Comparison of ENCODE assay signal across 17 cellular contexts in the genomic region with DNA sequence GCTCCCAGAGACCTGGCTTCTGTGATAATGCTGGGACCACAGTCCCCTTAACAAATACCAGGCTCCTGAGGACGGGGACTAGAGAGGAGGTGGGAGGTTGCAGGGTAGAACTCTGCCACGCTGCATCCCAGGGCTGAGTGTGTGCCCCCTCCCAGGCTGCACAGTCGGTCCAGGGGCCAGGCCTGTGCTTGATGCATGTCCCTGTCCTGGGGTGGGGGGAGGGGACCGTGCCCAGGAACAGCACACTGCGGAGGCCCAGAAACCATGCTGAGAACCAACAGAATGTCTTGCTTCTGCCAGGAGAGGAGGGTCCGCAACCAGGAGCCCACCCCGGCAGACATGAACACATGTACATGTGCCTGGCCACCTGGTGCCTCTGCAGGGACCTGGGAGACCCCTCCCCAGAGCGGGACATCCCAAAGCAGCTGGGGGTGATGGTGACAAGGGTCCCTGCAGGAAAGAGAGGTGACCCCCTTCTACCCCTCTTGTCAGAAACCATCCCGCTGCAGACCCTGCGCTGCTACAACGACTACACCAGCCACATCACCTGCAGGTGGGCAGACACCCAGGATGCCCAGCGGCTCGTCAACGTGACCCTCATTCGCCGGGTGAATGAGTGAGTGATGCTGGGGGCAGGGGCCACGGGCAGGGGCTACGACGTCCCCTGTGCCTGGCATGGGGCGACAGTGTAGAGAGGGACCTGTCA. TPM values are rescaled to one million over a fixed set of nuclear protein-coding genes. Genes with fewer than 3 reads are reported as not detected.
A peak's percentile ranks its signal among the peaks of the same experiment; 100 is the strongest.
DNase-seq lines count a peak whose midpoint lies in the region; ATAC-seq and TF ChIP-seq lines count a peak whose summit lies in the region.
"Had no signal": no experiment of that assay in that cellular context is flagged by ENCODE, and none has a peak within 500 bp of the region (broad histone marks: within the 10 kb centered on the region; RNA-seq: fewer than 3 reads in every experiment).

No MANE protein-coding gene starts in this region.

- H3K27ac ChIP-seq in PC-9 (no peak overlapping the region), MM.1S (ENCODE audit: low read length) (no peak overlapping the region)
- no peak overlapping the region for H3K27ac ChIP-seq in naive thymus-derived CD4-positive, alpha-beta T cell (ENCODE audit: low read depth, low read length)

- DNase-seq in CD14-positive monocyte (ENCODE audit: low spot score) (no peak), PC-9 (no peak), MM.1S (no peak), type B pancreatic cell (ENCODE audit: extremely low spot score, unreplicated experiment) (no peak)
- no peak for DNase-seq in naive thymus-derived CD4-positive, alpha-beta T cell
- DNase-seq: DMS79, KBM-7, NCI-H1417 treated with DMSO at 0.1 percent for 48 hours, NCI-H187 treated with DMSO at 0.1 percent for 48 hours, NCI-H524, NCI-H82, RPMI8226, SHP77 treated with DMSO at 0.1 percent for 48 hours, SK-N-SH had no signal

- H3K27ac Mint-ChIP-seq in CD14-positive monocyte: peak overlapping the region in 6 of 7 donors; percentile 33 to 97 (median 76)
- H3K27ac Mint-ChIP-seq in nephron: peak overlapping the region; percentile 53 to 71 (median 68)
- H3K27ac Mint-ChIP-seq in stimulated activated memory B cell treated with anti-CD40 and anti-IgM and Interleukin-4, amounts not matched to agents 10 μg/mL and 1 μg/mL and 100 μg/mL, for 72 hours: peak overlapping the region; percentile 87
- no peak overlapping the region for H3K27ac Mint-ChIP-seq in naive thymus-derived CD4-positive, alpha-beta T cell
- H3K27ac Mint-ChIP-seq in type B pancreatic cell: no peak overlapping the region

- H3F3A ChIP-seq in PC-9 (ENCODE audit: insufficient read depth, low read depth): peaks cover 8% of the 10 kb centered on the region; the same call in 1 of the 2 replicates
- no peaks in the 10 kb centered on the region for H3F3A ChIP-seq in MM.1S (ENCODE audit: insufficient read depth, low read length)

- no peak overlapping the region for H3K9ac ChIP-seq in MM.1S (ENCODE audit: low read length)
- H3K9ac ChIP-seq: SK-N-SH had no signal

- POLR2A ChIA-PET in PC-9 (lab: Charles Lee; ENCODE audit: unreplicated experiment): no interaction called here
- POLR2A ChIA-PET in naive thymus-derived CD4-positive, alpha-beta T cell (lab: Charles Lee): no interaction called here

- H3K9me3 Mint-ChIP-seq in CD14-positive monocyte (peaks cover 0 to 7% (median 3%) of the 10 kb centered on the region in 7 donors), nephron (no peaks in the 10 kb centered on the region), type B pancreatic cell (no peaks in the 10 kb centered on the region)
- H3K9me3 Mint-ChIP-seq in stimulated activated memory B cell treated with anti-CD40 and anti-IgM and Interleukin-4, amounts not matched to agents 10 μg/mL and 1 μg/mL and 100 μg/mL, for 72 hours: no peaks in the 10 kb centered on the region
- H3K9me3 Mint-ChIP-seq in naive thymus-derived CD4-positive, alpha-beta T cell: peaks cover 0 to 5% (median 0%) of the 10 kb centered on the region in 11 donors

- TF ChIP-seq CTCF in CD14-positive monocyte (IDR thresholded peaks at IDR 0.05) (no peak), PC-9 (conservative IDR thresholded peaks at IDR 0.05) (no peak), nephron (IDR thresholded peaks at IDR 0.05; ENCODE audit: unreplicated experiment in 3 of 3) (no peak), MM.1S (IDR thresholded peaks at IDR 0.05; ENCODE audit: low read length) (no peak), type B pancreatic cell (conservative IDR thresholded peaks at IDR 0.05) (no peak)

- H3K4me3 Mint-ChIP-seq in CD14-positive monocyte: no peak overlapping the region
- no peak overlapping the region for H3K4me3 Mint-ChIP-seq in nephron
- no peak overlapping the region for H3K4me3 Mint-ChIP-seq in stimulated activated memory B cell treated with anti-CD40 and anti-IgM and Interleukin-4, amounts not matched to agents 10 μg/mL and 1 μg/mL and 100 μg/mL, for 72 hours
- no peak overlapping the region for H3K4me3 Mint-ChIP-seq in naive thymus-derived CD4-positive, alpha-beta T cell
- H3K4me3 Mint-ChIP-seq in type B pancreatic cell: no peak overlapping the region

- intact Hi-C loops in CD14-positive monocyte (cut with micrococcal nuclease): no loop called here
- intact Hi-C loops in PC-9 (cut with micrococcal nuclease; ENCODE audit: unreplicated experiment): loop anchor here (2.0 kb wide), 1 partner anchor 48 kb away; no protein-coding TSS in a partner anchor
- intact Hi-C loops in naive thymus-derived CD4-positive, alpha-beta T cell (cut with micrococcal nuclease): no loop called here

- H3K4me1 ChIP-seq in PC-9 (replicated peaks; ENCODE audit: insufficient read depth) (peaks cover 16% of the 10 kb centered on the region; the same call in 1 of the 2 replicates), MM.1S (ENCODE audit: low read length) (peaks cover 33% of the 10 kb centered on the region)
- no peaks in the 10 kb centered on the region for H3K4me1 ChIP-seq in naive thymus-derived CD4-positive, alpha-beta T cell (ENCODE audit: control insufficient read depth in 2 of 2, insufficient read depth in 2 of 2, low read length in 2 of 2)

- H3K36me3 ChIP-seq in PC-9 (ENCODE audit: low read depth): no peaks in the 10 kb centered on the region
- peaks cover 9% of the 10 kb centered on the region; the same call in 1 of the 2 replicates for H3K36me3 ChIP-seq in MM.1S (replicated peaks; ENCODE audit: insufficient read depth, low read length)
- no peaks in the 10 kb centered on the region for H3K36me3 ChIP-seq in naive thymus-derived CD4-positive, alpha-beta T cell (ENCODE audit: control insufficient read depth in 2 of 3, insufficient read depth in 3 of 3, low read length in 3 of 3)

- H3K9me3 ChIP-seq in PC-9 (ENCODE audit: insufficient read depth, low read depth) (no peaks in the 10 kb centered on the region), MM.1S (replicated peaks; ENCODE audit: insufficient read depth, low read length) (no peaks in the 10 kb centered on the region)
- no peaks in the 10 kb centered on the region for H3K9me3 ChIP-seq in naive thymus-derived CD4-positive, alpha-beta T cell (ENCODE audit: control insufficient read depth in 2 of 3, low read length in 3 of 3)
- H3K9me3 ChIP-seq: SK-N-SH had no signal

- H2AFZ ChIP-seq in PC-9: no peak overlapping the region
- no peak overlapping the region for H2AFZ ChIP-seq in MM.1S (ENCODE audit: low read length)

- H3K9me2 ChIP-seq in PC-9 (ENCODE audit: insufficient read depth) (no peaks in the 10 kb centered on the region), MM.1S (replicated peaks; ENCODE audit: insufficient read depth, low read length) (no peaks in the 10 kb centered on the region)
- H3K9me2 ChIP-seq: SK-N-SH had no signal

- H3K79me2 ChIP-seq in PC-9 (ENCODE audit: low read depth) (no peaks in the 10 kb centered on the region), MM.1S (ENCODE audit: low read length) (peaks cover 79% of the 10 kb centered on the region)

- no peak for ATAC-seq in stimulated activated memory B cell treated with anti-CD40 and anti-IgM and Interleukin-4, amounts not matched to agents 10 μg/mL and 1 μg/mL and 100 μg/mL, for 72 hours
- no peak for ATAC-seq in naive thymus-derived CD4-positive, alpha-beta T cell

- no TSS peak for BruUV-seq in PC-9 (replicated peaks; lab: Mats Ljungman, UMichigan)

- H3K4me3 ChIP-seq in PC-9 (no peak overlapping the region), MM.1S (ENCODE audit: low read length) (no peak overlapping the region)
- H3K4me3 ChIP-seq in naive thymus-derived CD4-positive, alpha-beta T cell (ENCODE audit: low read length): no peak overlapping the region

- CTCF ChIA-PET in PC-9 (lab: Charles Lee): interaction anchor here (0.6 kb wide), 1 partner anchor 49 kb away, joined by 3 read pairs; no protein-coding TSS in a partner anchor
- CTCF ChIA-PET in naive thymus-derived CD4-positive, alpha-beta T cell (lab: Charles Lee): no interaction called here

- H4K20me1 ChIP-seq in PC-9 (ENCODE audit: insufficient read depth): no peaks in the 10 kb centered on the region
- H4K20me1 ChIP-seq in MM.1S (ENCODE audit: insufficient read depth, low read length): no peaks in the 10 kb centered on the region

- H3K36me3 Mint-ChIP-seq in CD14-positive monocyte (peaks cover 81 to 88% of the 10 kb centered on the region in 2 donors), nephron (ENCODE audit: low read depth) (no peaks in the 10 kb centered on the region), type B pancreatic cell (no peaks in the 10 kb centered on the region)
- H3K36me3 Mint-ChIP-seq in stimulated activated memory B cell treated with anti-CD40 and anti-IgM and Interleukin-4, amounts not matched to agents 10 μg/mL and 1 μg/mL and 100 μg/mL, for 72 hours: peaks cover 90% of the 10 kb centered on the region
- peaks cover 0 to 4% (median 0%) of the 10 kb centered on the region in 5 donors for H3K36me3 Mint-ChIP-seq in naive thymus-derived CD4-positive, alpha-beta T cell

- H3K4me2 ChIP-seq in PC-9: peak overlapping the region; percentile 10; the same call in 1 of the 2 replicates
- H3K4me2 ChIP-seq in MM.1S (ENCODE audit: low read depth, low read length): no peak overlapping the region
- H3K4me2 ChIP-seq: SK-N-SH had no signal

- H3K27me3 Mint-ChIP-seq in CD14-positive monocyte (ENCODE audit: low read depth in 3 of 3) (no peaks in the 10 kb centered on the region), nephron (ENCODE audit: low read depth) (peaks cover 17% of the 10 kb centered on the region), type B pancreatic cell (peaks cover 22% of the 10 kb centered on the region)
- no peaks in the 10 kb centered on the region for H3K27me3 Mint-ChIP-seq in stimulated activated memory B cell treated with anti-CD40 and anti-IgM and Interleukin-4, amounts not matched to agents 10 μg/mL and 1 μg/mL and 100 μg/mL, for 72 hours
- peaks cover 11 to 27% (median 24%) of the 10 kb centered on the region in 5 donors for H3K27me3 Mint-ChIP-seq in naive thymus-derived CD4-positive, alpha-beta T cell

- peaks cover 49% of the 10 kb centered on the region for H3K4me1 Mint-ChIP-seq in CD14-positive monocyte
- H3K4me1 Mint-ChIP-seq in nephron: peaks cover 14% of the 10 kb centered on the region
- peaks cover 83% of the 10 kb centered on the region for H3K4me1 Mint-ChIP-seq in stimulated activated memory B cell treated with anti-CD40 and anti-IgM and Interleukin-4, amounts not matched to agents 10 μg/mL and 1 μg/mL and 100 μg/mL, for 72 hours
- peaks cover 0 to 11% (median 0%) of the 10 kb centered on the region in 7 donors for H3K4me1 Mint-ChIP-seq in naive thymus-derived CD4-positive, alpha-beta T cell
- H3K4me1 Mint-ChIP-seq in type B pancreatic cell (ENCODE audit: unreplicated experiment): no peaks in the 10 kb centered on the region

- H3K27me3 ChIP-seq in PC-9 (ENCODE audit: insufficient read depth, low read depth): no peaks in the 10 kb centered on the region
- H3K27me3 ChIP-seq in MM.1S (replicated peaks; ENCODE audit: insufficient read depth, low read length): no peaks in the 10 kb centered on the region
- H3K27me3 ChIP-seq in naive thymus-derived CD4-positive, alpha-beta T cell (ENCODE audit: control insufficient read depth in 2 of 2, insufficient read depth in 2 of 2, low read length in 2 of 2): no peaks in the 10 kb centered on the region

RNA-seq across cellular contexts. Expression of gene CSF2RB, which starts 9.5 kb away (rescaled TPM):
- polyA plus RNA-seq in CD14-positive monocyte: 10 to 100 TPM; 29.9 to 52.7 TPM
- total RNA-seq in PC-9 (2021) (not detected in 2 replicates), type B pancreatic cell (ENCODE audit: low replicate concordance) (0.72 and 1.6 TPM in 2 replicates)
- total RNA-seq in naive thymus-derived CD4-positive, alpha-beta T cell: 10 to 100 TPM in 3 of 5 experiments, under 1 TPM in 2; 0.57 to 95.0 (median 13.4) TPM
- polyA plus RNA-seq in naive thymus-derived CD4-positive, alpha-beta T cell: not detected
- total RNA-seq: HepG2 had no signal
- polyA plus RNA-seq: HepG2, SK-N-SH had no signal

Comparison
In these comparisons a context has a peak if more than half of its experiments do, and no peak if none do; other contexts are left out.
1. H3K27ac Mint-ChIP-seq: peak in CD14-positive monocyte (6 of 7), nephron (3 of 3) and stimulated activated memory B cell treated with anti-CD40 and anti-IgM and Interleukin-4, amounts not matched to agents 10 μg/mL and 1 μg/mL and 100 μg/mL, for 72 hours (single experiment); none in naive thymus-derived CD4-positive, alpha-beta T cell (0 of 9) and type B pancreatic cell (single experiment).